Comparison of ENCODE assay signal across 20 cellular contexts in the genomic region with DNA sequence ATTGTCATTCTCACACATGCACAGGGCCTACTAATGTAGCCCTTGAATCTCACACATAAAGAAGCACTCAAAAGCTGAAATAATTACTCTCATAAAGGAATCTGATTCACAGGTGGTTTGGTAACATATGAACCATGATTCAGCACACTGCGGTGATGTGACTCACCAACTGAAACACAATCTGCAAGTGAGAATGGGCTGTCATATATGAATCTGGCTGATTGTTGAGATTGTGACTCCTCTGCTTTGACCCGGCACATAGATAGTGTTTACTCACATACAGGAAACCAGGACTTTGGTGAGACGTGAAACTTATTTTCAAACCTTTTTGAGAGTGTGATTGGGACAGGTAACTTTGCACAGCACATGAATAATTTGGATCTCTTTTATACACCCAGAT. TPM values are rescaled to one million over a fixed set of nuclear protein-coding genes. Genes with fewer than 3 reads are reported as not detected.
"Had no signal": no experiment of that assay in that cellular context is flagged by ENCODE, and none has a peak within 500 bp of the region (broad histone marks: within the 10 kb centered on the region; RNA-seq: fewer than 3 reads in every experiment).

No MANE protein-coding gene starts in this region.

RNA-seq across cellular contexts. Expression of a gene that starts 7.8 kb away (rescaled TPM):
- total RNA-seq: activated CD4-positive, alpha-beta memory T cell treated with anti-CD3 and anti-CD28 coated beads, Interleukin-2, amount 10 ng/mL, durations not matched to agents 7 days and 5 days; activated CD4-positive, alpha-beta T cell treated with anti-CD3 and anti-CD28 coated beads, Interleukin-2, amount 10 ng/mL, durations not matched to agents 7 days and 5 days; adrenal gland; aorta; cardiac muscle cell; colonic mucosa; dermis microvascular lymphatic vessel endothelial cell; esophagus squamous epithelium; frontal cortex; left lung; lower lobe of right lung; naive thymus-derived CD8-positive, alpha-beta T cell; neural crest cell; pancreas; prostate gland; sciatic nerve; stomach; thyroid gland; upper lobe of left lung; vagina had no signal
- polyA plus RNA-seq: adrenal gland; aorta; cardiac muscle cell; naive thymus-derived CD8-positive, alpha-beta T cell; pancreas; stomach had no signal
